8 cellular contexts compared by ENCODE assay signal in the genomic region with DNA sequence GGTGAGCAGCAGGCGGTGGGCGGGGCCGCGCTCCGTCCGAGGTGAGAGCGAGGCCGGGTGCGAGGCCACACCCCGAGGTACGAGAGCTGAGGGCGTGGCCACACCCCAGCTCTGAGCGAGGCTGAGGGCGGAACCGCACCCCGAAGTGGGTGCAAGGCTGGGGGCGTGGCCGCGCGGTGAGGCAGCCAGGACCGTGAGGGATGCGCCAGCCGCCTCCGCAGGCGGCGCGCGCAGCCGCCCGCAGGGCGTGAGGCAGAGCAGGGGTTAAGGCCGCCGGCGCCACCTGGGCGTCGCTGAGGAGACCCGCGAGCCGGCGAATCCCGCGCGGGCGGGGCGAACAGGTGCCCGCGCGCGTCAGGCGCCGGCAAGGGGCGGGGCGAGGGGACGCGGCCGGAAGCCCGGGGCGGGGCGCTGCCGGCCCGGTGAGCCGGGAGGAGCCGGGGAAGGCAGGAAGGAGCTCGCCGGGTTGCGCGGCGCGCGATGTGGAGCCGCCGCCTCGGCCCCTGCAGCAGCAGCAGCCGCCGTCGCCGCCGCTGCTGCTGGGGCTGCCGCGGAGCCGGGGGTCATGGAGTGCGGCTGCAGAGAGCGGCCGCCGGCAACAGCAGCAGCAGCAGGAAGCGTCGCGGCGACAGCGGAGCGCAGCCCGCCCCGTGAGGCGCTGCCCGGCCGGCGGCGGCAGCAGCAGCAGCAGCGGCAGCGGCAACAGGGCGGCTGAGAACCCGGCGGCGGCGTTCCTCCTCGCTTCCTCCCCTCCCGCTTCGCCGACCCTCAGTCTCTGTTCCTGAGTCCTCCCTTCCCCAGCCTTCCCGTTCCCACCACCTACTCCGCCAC.
DNase-seq lines count a peak whose midpoint lies in the region; ATAC-seq and TF ChIP-seq lines count a peak whose summit lies in the region.

A gene with protein sequence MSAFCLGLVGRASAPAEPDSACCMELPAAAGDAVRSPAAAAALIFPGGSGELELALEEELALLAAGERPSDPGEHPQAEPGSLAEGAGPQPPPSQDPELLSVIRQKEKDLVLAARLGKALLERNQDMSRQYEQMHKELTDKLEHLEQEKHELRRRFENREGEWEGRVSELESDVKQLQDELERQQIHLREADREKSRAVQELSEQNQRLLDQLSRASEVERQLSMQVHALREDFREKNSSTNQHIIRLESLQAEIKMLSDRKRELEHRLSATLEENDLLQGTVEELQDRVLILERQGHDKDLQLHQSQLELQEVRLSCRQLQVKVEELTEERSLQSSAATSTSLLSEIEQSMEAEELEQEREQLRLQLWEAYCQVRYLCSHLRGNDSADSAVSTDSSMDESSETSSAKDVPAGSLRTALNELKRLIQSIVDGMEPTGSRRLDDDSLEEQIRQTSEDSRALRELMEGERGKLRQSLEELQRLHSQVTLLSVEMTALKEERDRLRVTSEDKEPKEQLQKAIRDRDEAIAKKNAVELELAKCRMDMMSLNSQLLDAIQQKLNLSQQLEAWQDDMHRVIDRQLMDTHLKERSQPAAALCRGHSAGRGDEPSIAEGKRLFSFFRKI (plus strand): TSS at position 449 of the 831 bp plus-strand sequence. CDS start 633 bp downstream, outside the sequence.

- no peaks in the 10 kb centered on the region for H3K27me3 ChIP-seq in layer of hippocampus (ENCODE audit: control insufficient read depth, insufficient read depth, low read length)

- no peak for TF ChIP-seq CTCF in AG10803 (conservative IDR thresholded peaks at IDR 0.05; ENCODE audit: low read length)

- peak within 1 kb of the TSS; percentile 56 for H3K4me3 ChIP-seq in AG10803 (ENCODE audit: low read length)

- H3K27ac ChIP-seq in layer of hippocampus (ENCODE audit: low read depth, low read length) = peak within 1 kb of the TSS; percentile 52

- ATAC-seq in GM19043 (IDR thresholded peaks at IDR 0.05; ENCODE audit: low read depth, unreplicated experiment) (peak; percentile 73), HG03342 (IDR thresholded peaks at IDR 0.05; ENCODE audit: unreplicated experiment) (peak; percentile 80)

- DNase-seq in AG10803 (ENCODE audit: low read depth) (peak; percentile 26), NCI-H345 (lab: John Stamatoyannopoulos, UW) (peak; percentile 99), cerebellar cortex (ENCODE audit: low spot score) (peak; percentile 90)
- peak; percentile 98 for DNase-seq in activated CD4-positive, CD25-positive, alpha-beta regulatory T cell treated with anti-CD3 and anti-CD28 coated beads, Interleukin-2, amount 50 U/mL, for 72 hours
- DNase-seq in stimulated activated CD4-positive, alpha-beta T cell treated with anti-CD3 and anti-CD28 coated beads, Interleukin-2, amount 100 ng/mL, for 24 hours = peak; percentile 97 to 99

Comparison
In these comparisons a context has a peak if more than half of its experiments do, and no peak if none do; other contexts are left out.
1. Peak in every context shown above with its lines: DNase-seq, ATAC-seq, H3K4me3 ChIP-seq and H3K27ac ChIP-seq.
2. DNase-seq: peak in every context shown above with its lines; median percentile 99 in NCI-H345; 98 in activated CD4-positive, CD25-positive, alpha-beta regulatory T cell treated with anti-CD3 and anti-CD28 coated beads, Interleukin-2, amount 50 U/mL, for 72 hours; 98 in stimulated activated CD4-positive, alpha-beta T cell treated with anti-CD3 and anti-CD28 coated beads, Interleukin-2, amount 100 ng/mL, for 24 hours; 90 in cerebellar cortex; 26 in AG10803.